Comparison of ENCODE assay signal across 11 cellular contexts in genomic region chr2:43391877-43392214, GRCh38.
DNase-seq lines count a peak whose midpoint lies in the region; ATAC-seq and TF ChIP-seq lines count a peak whose summit lies in the region.
"Had no signal": no experiment of that assay in that cellular context is flagged by ENCODE, and none has a peak within 500 bp of the region (broad histone marks: within the 10 kb centered on the region; RNA-seq: fewer than 3 reads in every experiment).

No MANE protein-coding gene starts in this region.

- H3K4me3 ChIP-seq in fibroblast of the aortic adventitia (ENCODE audit: low read depth, low read length) (no peak overlapping the region), retinal pigment epithelial cell (ENCODE audit: low read length) (no peak overlapping the region)

- peak overlapping the region; percentile 94 for H3K27ac ChIP-seq in VCaP

- DNase-seq in EH (ENCODE audit: low read depth) (peak; percentile 33), fibroblast of the aortic adventitia (ENCODE audit: low read depth) (peak; percentile 81), retinal pigment epithelial cell (ENCODE audit: low read depth) (peak; percentile 43), cerebellum (ENCODE audit: low spot score) (no peak)
- DNase-seq in activated CD4-positive, alpha-beta T cell treated with anti-CD3 and anti-CD28 coated beads, Interleukin-2, amount 50 U/mL, for 1 hour, result no peak
- DNase-seq: AML-193, MV-4-11, NCI-H446 treated with DMSO at 0.1 percent for 48 hours had no signal

- ATAC-seq in GM18502 (IDR thresholded peaks at IDR 0.05; ENCODE audit: poor library complexity, unreplicated experiment), result no peak
- no peak for ATAC-seq in HG03378 (IDR thresholded peaks at IDR 0.05; ENCODE audit: unreplicated experiment)

- TF ChIP-seq CTCF in VCaP (conservative IDR thresholded peaks at IDR 0.05), result no peak
- no peak for TF ChIP-seq CTCF in fibroblast of the aortic adventitia (IDR thresholded peaks at IDR 0.05; ENCODE audit: insufficient read depth, low read length)
- no peak for TF ChIP-seq CTCF in retinal pigment epithelial cell (conservative IDR thresholded peaks at IDR 0.05; ENCODE audit: low read depth, low read length)

Comparison
In these comparisons a context has a peak if more than half of its experiments do, and no peak if none do; other contexts are left out.
1. DNase-seq: peak in EH (single experiment), fibroblast of the aortic adventitia (single experiment) and retinal pigment epithelial cell (single experiment); none in activated CD4-positive, alpha-beta T cell treated with anti-CD3 and anti-CD28 coated beads, Interleukin-2, amount 50 U/mL, for 1 hour (single experiment) and cerebellum (single experiment).